14 cellular contexts compared by ENCODE assay signal in genomic region chr6:124040655-124041054, GRCh38.
A peak's percentile ranks its signal among the peaks of the same experiment; 100 is the strongest.
DNase-seq lines count a peak whose midpoint lies in the region; ATAC-seq and TF ChIP-seq lines count a peak whose summit lies in the region.
"Had no signal": no experiment of that assay in that cellular context is flagged by ENCODE, and none has a peak within 500 bp of the region (broad histone marks: within the 10 kb centered on the region; RNA-seq: fewer than 3 reads in every experiment).

No MANE protein-coding gene starts in this region.

- H3K27ac Mint-ChIP-seq in chondrocyte (ENCODE audit: unreplicated experiment), result no peak overlapping the region
- H3K27ac Mint-ChIP-seq: activated naive CD8-positive, alpha-beta T cell had no signal

- H3K4me1 ChIP-seq in foreskin keratinocyte (no peaks in the 10 kb centered on the region), colonic mucosa (no peaks in the 10 kb centered on the region)

- no peak overlapping the region for H3K4me3 Mint-ChIP-seq in chondrocyte (ENCODE audit: unreplicated experiment)
- H3K4me3 Mint-ChIP-seq: activated naive CD8-positive, alpha-beta T cell had no signal

- H3K27ac ChIP-seq in foreskin keratinocyte, result no peak overlapping the region
- H3K27ac ChIP-seq in colonic mucosa, result no peak overlapping the region

- no peak for TF ChIP-seq CTCF in NB4 (IDR thresholded peaks at IDR 0.05; ENCODE audit: low read depth, low read length)
- TF ChIP-seq CTCF in chondrocyte (IDR thresholded peaks at IDR 0.05), result no peak
- no peak for TF ChIP-seq CTCF in foreskin keratinocyte (conservative IDR thresholded peaks at IDR 0.05)
- no peak for TF ChIP-seq CTCF in colonic mucosa (IDR thresholded peaks at IDR 0.05)

- no peaks in the 10 kb centered on the region for H3K27me3 ChIP-seq in foreskin keratinocyte
- H3K27me3 ChIP-seq in colonic mucosa, result no peaks in the 10 kb centered on the region

- H3K36me3 Mint-ChIP-seq in chondrocyte (ENCODE audit: low read depth), result no peaks in the 10 kb centered on the region
- H3K36me3 Mint-ChIP-seq: activated naive CD8-positive, alpha-beta T cell had no signal

- H3K27me3 Mint-ChIP-seq in chondrocyte (ENCODE audit: low read depth), result no peaks in the 10 kb centered on the region
- H3K27me3 Mint-ChIP-seq: activated naive CD8-positive, alpha-beta T cell had no signal

- ATAC-seq in GM18499 (IDR thresholded peaks at IDR 0.05; ENCODE audit: insufficient read depth, unreplicated experiment) (peak; percentile 83), GM19468 (IDR thresholded peaks at IDR 0.05; ENCODE audit: extremely low read depth, unreplicated experiment) (peak; percentile 59), HG03025 (IDR thresholded peaks at IDR 0.05; ENCODE audit: low FRiP score, unreplicated experiment) (peak; percentile 86), foreskin keratinocyte (no peak), Right ventricle myocardium superior (ENCODE audit: poor library complexity) (no peak)
- ATAC-seq: HCT116 had no signal

- no peak overlapping the region for H3K4me3 ChIP-seq in NB4 (ENCODE audit: low read depth, low read length)
- H3K4me3 ChIP-seq in colonic mucosa, result no peak overlapping the region

- peaks cover 14% of the 10 kb centered on the region for H3K4me1 Mint-ChIP-seq in chondrocyte (ENCODE audit: low read depth)

- TF ChIP-seq POLR2A in NB4 (IDR thresholded peaks at IDR 0.05; ENCODE audit: extremely low read depth, insufficient read length), result no peak

- intact Hi-C loops in colonic mucosa (cut with DNase I), result no loop called here
- intact Hi-C loops in Right ventricle myocardium superior (cut with DNase I), result loop anchor here (10.0 kb wide), 1 partner anchor 236 kb away; the partner anchor contains the start of gene NKAIN2

- H3K9ac ChIP-seq in colonic mucosa (ENCODE audit: low read depth in 2 of 2, low read length in 2 of 2), result no peak overlapping the region

- H3K9me3 ChIP-seq in colonic mucosa, result no peaks in the 10 kb centered on the region

- DNase-seq in NB4 (ENCODE audit: low read depth) (peak; percentile 3), chondrocyte (ENCODE audit: low spot score) (no peak), foreskin keratinocyte (no peak), colonic mucosa (no peak), Right ventricle myocardium superior (no peak)
- DNase-seq: activated CD4-positive, CD25-positive, alpha-beta regulatory T cell treated with anti-CD3 and anti-CD28 coated beads, Interleukin-2, amount 50 U/mL, for 72 hours; effector CD8-positive, alpha-beta T cell; hippocampal formation; NCI-H1048 had no signal

- H3K36me3 ChIP-seq in colonic mucosa, result no peaks in the 10 kb centered on the region

- H3K9me3 Mint-ChIP-seq in chondrocyte (ENCODE audit: low read depth), result no peaks in the 10 kb centered on the region

Comparison
In these comparisons a context has a peak if more than half of its experiments do, and no peak if none do; other contexts are left out.
1. ATAC-seq: peak in GM18499 (single experiment), GM19468 (single experiment) and HG03025 (single experiment); none in foreskin keratinocyte (single experiment) and Right ventricle myocardium superior (single experiment).